In the genomic region with DNA sequence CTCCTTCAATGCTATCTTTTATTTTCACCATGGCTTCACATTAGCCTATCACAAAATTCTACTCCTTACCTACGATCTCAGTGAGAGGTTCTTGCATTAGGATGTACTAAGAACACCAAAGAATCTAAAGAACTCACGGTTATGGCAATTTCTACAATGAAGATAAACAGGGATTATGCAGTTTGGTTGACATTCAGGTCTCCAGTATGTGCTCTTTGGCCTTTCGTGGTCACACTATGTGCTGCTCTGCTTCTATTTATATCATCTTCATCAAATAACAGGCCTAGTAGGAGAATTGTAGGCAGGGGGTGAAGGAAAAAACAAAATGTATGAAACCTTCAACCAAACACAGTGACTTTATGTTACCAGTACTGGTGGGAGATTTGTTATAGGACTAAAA, we compare ENCODE assay signal across 26 cellular contexts.
"Had no signal": no experiment of that assay in that cellular context is flagged by ENCODE, and none has a peak within 500 bp of the region (broad histone marks: within the 10 kb centered on the region; RNA-seq: fewer than 3 reads in every experiment).

No MANE protein-coding gene starts in this region.

- ATAC-seq: stimulated activated memory B cell treated with anti-CD40 and anti-IgM and Interleukin-4, amounts not matched to agents 10 μg/mL and 1 μg/mL and 100 μg/mL, for 72 hours; stimulated activated naive B cell treated with anti-CD40 and anti-IgM and Interleukin-4, amounts not matched to agents 10 μg/mL and 1 μg/mL and 100 μg/mL, for 72 hours; stimulated activated naive CD8-positive, alpha-beta T cell treated with anti-CD3 and anti-CD28 coated beads, Interleukin-15, amount 100 ng/mL, for 72 hours; stimulated activated naive CD8-positive, alpha-beta T cell treated with anti-CD3 and anti-CD28 coated beads, Interleukin-15, Interleukin-2, amounts not matched to agents 100 U/mL and 50 U/mL, for 24 hours; upper lobe of right lung had no signal

- H3K4me1 ChIP-seq: suprapubic skin, testis, tibial artery, tibial nerve, upper lobe of right lung, uterus, vagina had no signal

- FAIRE-seq: urothelium cell line had no signal

- H3K4me3 ChIP-seq: stomach, suprapubic skin, testis, thoracic aorta, thyroid gland, tibial artery, tibial nerve, transverse colon, upper lobe of left lung, upper lobe of right lung, uterus, vagina had no signal

- H3K36me3 ChIP-seq: stomach, suprapubic skin, thoracic aorta, thyroid gland, tibial artery, tibial nerve, transverse colon, upper lobe of left lung, upper lobe of right lung, uterus, vagina had no signal

- H3K27ac ChIP-seq: stomach, suprapubic skin, testis, thoracic aorta, thyroid gland, tibial artery, tibial nerve, transverse colon, upper lobe of left lung, upper lobe of right lung, uterus, vagina had no signal

- DNase-seq: stimulated activated CD4-positive, alpha-beta T cell treated with anti-CD3 and anti-CD28 coated beads, Interleukin-2, amount 100 ng/mL, for 48 hours; stimulated activated CD4-positive, alpha-beta T cell treated with anti-CD3 and anti-CD28 coated beads, Interleukin-4, amount 100 ng/mL, for 1 hour; stimulated activated CD4-positive, alpha-beta T cell treated with anti-CD3 and anti-CD28 coated beads, Interleukin-4, amount 100 ng/mL, for 24 hours; stimulated activated CD4-positive, alpha-beta T cell treated with anti-CD3 and anti-CD28 coated beads, Interleukin-4, amount 100 ng/mL, for 4 hours; stimulated activated CD8-positive, alpha-beta memory T cell treated with anti-CD3 and anti-CD28 coated beads, Interleukin-4, amount 100 ng/mL, for 48 hours; stimulated activated naive B cell treated with anti-CD40 and anti-IgM and Interleukin-4, amounts not matched to agents 10 μg/mL and 1 μg/mL and 100 μg/mL, for 72 hours; stimulated activated naive CD4-positive, alpha-beta T cell; stimulated activated naive CD4-positive, alpha-beta T cell treated with Interleukin-2 at 50 U/mL for 16 hours; stimulated activated naive CD8-positive, alpha-beta T cell treated with anti-CD3 and anti-CD28 coated beads, Interleukin-15, amount 100 ng/mL, for 72 hours; stimulated activated naive CD8-positive, alpha-beta T cell treated with anti-CD3 and anti-CD28 coated beads, Interleukin-15, Interleukin-2, amounts not matched to agents 100 U/mL and 50 U/mL, for 24 hours; stomach; substantia nigra; testis; thyroid gland; tibial artery; transverse colon; trophoblast cell; upper lobe of left lung; upper lobe of right lung; uterus had no signal

- H3K27me3 ChIP-seq: stomach, suprapubic skin, testis, thyroid gland, tibial artery, tibial nerve, transverse colon, upper lobe of left lung, upper lobe of right lung, uterus, vagina had no signal

- H3K9me3 ChIP-seq: suprapubic skin, testis, thoracic aorta, thyroid gland, tibial artery, tibial nerve, transverse colon, upper lobe of right lung, uterus, vagina had no signal
